In genomic region chr6:169923468-169924464, GRCh38 we compare ENCODE assay signal across 26 cellular contexts.
"Had no signal": no experiment of that assay in that cellular context is flagged by ENCODE, and none has a peak within 500 bp of the region (broad histone marks: within the 10 kb centered on the region; RNA-seq: fewer than 3 reads in every experiment).

No MANE protein-coding gene starts in this region.

- H3K9me3 ChIP-seq: MG63 had no signal

- H3K4me3 ChIP-seq: cardiac muscle cell, MG63 had no signal

- H3K4me3 Mint-ChIP-seq: activated CD8-positive, alpha-beta T cell treated with anti-CD3 and anti-CD28 coated beads, Interleukin-2, amount 10 ng/mL, durations not matched to agents 7 days and 5 days; activated naive CD4-positive, alpha-beta T cell treated with anti-CD3 and anti-CD28 coated beads, Interleukin-2, amount 10 ng/mL, durations not matched to agents 7 days and 5 days; activated naive CD8-positive, alpha-beta T cell treated with anti-CD3 and anti-CD28 coated beads for 36 hours; T-helper 17 cell; WTC11 had no signal

- H3K27ac Mint-ChIP-seq: activated CD8-positive, alpha-beta T cell treated with anti-CD3 and anti-CD28 coated beads, Interleukin-2, amount 10 ng/mL, durations not matched to agents 7 days and 5 days; activated naive CD4-positive, alpha-beta T cell treated with anti-CD3 and anti-CD28 coated beads, Interleukin-2, amount 10 ng/mL, durations not matched to agents 7 days and 5 days; activated naive CD8-positive, alpha-beta T cell treated with anti-CD3 and anti-CD28 coated beads for 36 hours; activated T-helper 2 cell treated with anti-CD3 and anti-CD28 coated beads, Interferon-gamma antibody, Interleukin-2, Interleukin-4, amounts not matched to agents 10 μg/mL and 5 μg/mL and 100 μg/mL, durations not matched to agents 14 hours and 24 hours and 36 hours; T-helper 17 cell; WTC11 had no signal

- ATAC-seq: activated CD8-positive, alpha-beta T cell treated with anti-CD3 and anti-CD28 coated beads, Interleukin-2, amount 10 ng/mL, durations not matched to agents 7 days and 5 days; T-helper 17 cell; WTC11 had no signal

- H3K27ac ChIP-seq: brain microvascular endothelial cell, cardiac muscle cell had no signal

- H3K27me3 ChIP-seq: brain microvascular endothelial cell, cardiac muscle cell, MG63 had no signal

- H3K27me3 Mint-ChIP-seq: activated naive CD4-positive, alpha-beta T cell treated with anti-CD3 and anti-CD28 coated beads, Interleukin-2, amount 10 ng/mL, durations not matched to agents 7 days and 5 days; T-helper 17 cell had no signal

- H3K9me3 Mint-ChIP-seq: activated naive CD8-positive, alpha-beta T cell treated with anti-CD3 and anti-CD28 coated beads for 36 hours had no signal

- H3K36me3 ChIP-seq: brain microvascular endothelial cell, cardiac muscle cell, MG63 had no signal

- DNase-seq: activated CD4-positive, alpha-beta T cell treated with anti-CD3 and anti-CD28 coated beads for 48 hours; activated CD4-positive, alpha-beta T cell treated with anti-CD3 and anti-CD28 coated beads, Interleukin-2, amount 50 U/mL, for 4 hours; activated CD4-positive, CD25-positive, alpha-beta regulatory T cell treated with anti-CD3 and anti-CD28 coated beads, Interleukin-2, amount 50 U/mL, for 72 hours; activated CD8-positive, alpha-beta T cell treated with anti-CD3 and anti-CD28 coated beads, Interleukin-2, amount 10 ng/mL, durations not matched to agents 7 days and 5 days; activated gamma-delta T cell treated with Interleukin-2 at 50 U/mL for 16 hours; activated naive CD4-positive, alpha-beta T cell treated with anti-CD3 and anti-CD28 coated beads, Interleukin-2, amount 10 ng/mL, durations not matched to agents 7 days and 5 days; activated naive CD8-positive, alpha-beta T cell treated with anti-CD3 and anti-CD28 coated beads for 36 hours; activated T-cell treated with anti-CD3 and anti-CD28 coated beads, Interleukin-2, amount 50 U/mL, for 1 hour; brain microvascular endothelial cell; MG63; MV-4-11; NCI-H1092 treated with DMSO at 0.1 percent for 48 hours; NCI-H1417 treated with DMSO at 0.1 percent for 48 hours; NCI-H1694; NCI-H2029; NCI-H2107; NCI-H2171 treated with DMSO at 0.1 percent for 48 hours; NCI-H226; NCI-H526; NCI-H82; SIG-M5; T-helper 17 cell; T-helper 9 cell had no signal

- H3K4me1 Mint-ChIP-seq: activated naive CD4-positive, alpha-beta T cell treated with anti-CD3 and anti-CD28 coated beads, Interleukin-2, amount 10 ng/mL, durations not matched to agents 7 days and 5 days; activated naive CD8-positive, alpha-beta T cell treated with anti-CD3 and anti-CD28 coated beads for 36 hours; T-helper 17 cell; WTC11 had no signal

- H3K36me3 Mint-ChIP-seq: activated naive CD8-positive, alpha-beta T cell treated with anti-CD3 and anti-CD28 coated beads for 36 hours; WTC11 had no signal
